In genomic region chr20:38856570-38856969, GRCh38 we compare ENCODE assay signal across 21 cellular contexts.
DNase-seq lines count a peak whose midpoint lies in the region; ATAC-seq lines count a peak whose summit lies in the region.
"Had no signal": no experiment of that assay in that cellular context is flagged by ENCODE, and none has a peak within 500 bp of the region (broad histone marks: within the 10 kb centered on the region; RNA-seq: fewer than 3 reads in every experiment).

No MANE protein-coding gene starts in this region.

- H3K27ac Mint-ChIP-seq in T-helper 1 cell treated with Interleukin-12 subunit alpha and Interleukin-12 subunit beta and Interleukin-4 antibody, amounts not matched to agents 30 μg/mL and 1 μg/mL, for 36 hours: peak overlapping the region; percentile 55
- peak overlapping the region; percentile 7 for H3K27ac Mint-ChIP-seq in stimulated activated naive CD8-positive, alpha-beta T cell treated with anti-CD3 and anti-CD28 coated beads, Interleukin-15, Interleukin-2, amounts not matched to agents 100 ng/mL and 50 ng/mL, for 24 hours
- peak overlapping the region; percentile 3 for H3K27ac Mint-ChIP-seq in central memory CD8-positive, alpha-beta T cell (ENCODE audit: low read depth)
- H3K27ac Mint-ChIP-seq: endodermal cell, nephron progenitor cell had no signal

- H3K36me3 Mint-ChIP-seq in T-helper 1 cell treated with Interleukin-12 subunit alpha and Interleukin-12 subunit beta and Interleukin-4 antibody, amounts not matched to agents 30 μg/mL and 1 μg/mL, for 36 hours (ENCODE audit: low read depth): peaks cover 55% of the 10 kb centered on the region
- peaks cover 64% of the 10 kb centered on the region for H3K36me3 Mint-ChIP-seq in stimulated activated naive CD8-positive, alpha-beta T cell treated with anti-CD3 and anti-CD28 coated beads, Interleukin-15, Interleukin-2, amounts not matched to agents 100 ng/mL and 50 ng/mL, for 24 hours (ENCODE audit: low read depth)
- H3K36me3 Mint-ChIP-seq in central memory CD8-positive, alpha-beta T cell (ENCODE audit: insufficient read depth): peaks cover 33% of the 10 kb centered on the region

- H3K4me1 Mint-ChIP-seq in T-helper 1 cell treated with Interleukin-12 subunit alpha and Interleukin-12 subunit beta and Interleukin-4 antibody, amounts not matched to agents 30 μg/mL and 1 μg/mL, for 36 hours (ENCODE audit: low read depth): peaks cover 63% of the 10 kb centered on the region
- H3K4me1 Mint-ChIP-seq in stimulated activated naive CD8-positive, alpha-beta T cell treated with anti-CD3 and anti-CD28 coated beads, Interleukin-15, Interleukin-2, amounts not matched to agents 100 ng/mL and 50 ng/mL, for 24 hours (ENCODE audit: low read depth): peaks cover 90% of the 10 kb centered on the region
- H3K4me1 Mint-ChIP-seq in central memory CD8-positive, alpha-beta T cell: peaks cover 76% of the 10 kb centered on the region
- H3K4me1 Mint-ChIP-seq: nephron progenitor cell had no signal

- no peak overlapping the region for H3K4me3 Mint-ChIP-seq in T-helper 1 cell treated with Interleukin-12 subunit alpha and Interleukin-12 subunit beta and Interleukin-4 antibody, amounts not matched to agents 30 μg/mL and 1 μg/mL, for 36 hours
- H3K4me3 Mint-ChIP-seq in stimulated activated naive CD8-positive, alpha-beta T cell treated with anti-CD3 and anti-CD28 coated beads, Interleukin-15, Interleukin-2, amounts not matched to agents 100 ng/mL and 50 ng/mL, for 24 hours: no peak overlapping the region
- peak overlapping the region; percentile 21 for H3K4me3 Mint-ChIP-seq in central memory CD8-positive, alpha-beta T cell
- H3K4me3 Mint-ChIP-seq: endodermal cell, nephron progenitor cell had no signal

- no peak for DNase-seq in T-helper 1 cell
- no peak for DNase-seq in stimulated activated naive CD8-positive, alpha-beta T cell treated with anti-CD3 and anti-CD28 coated beads, Interleukin-15, Interleukin-2, amounts not matched to agents 100 U/mL and 50 U/mL, for 24 hours
- no peak for DNase-seq in central memory CD8-positive, alpha-beta T cell (ENCODE audit: low spot score in 2 of 2)
- no peak for DNase-seq in NOMO-1 (lab: John Stamatoyannopoulos, UW; ENCODE audit: unreplicated experiment in 2 of 2)
- DNase-seq in DMS114 treated with DMSO at 0.1 percent for 48 hours (lab: John Stamatoyannopoulos, UW; ENCODE audit: unreplicated experiment): no peak
- DNase-seq in stimulated activated CD4-positive, alpha-beta T cell treated with anti-CD3 and anti-CD28 coated beads, Interleukin-2, amount 100 ng/mL, for 48 hours: no peak
- DNase-seq: activated CD4-positive, CD25-positive, alpha-beta regulatory T cell; activated gamma-delta T cell; endodermal cell; hippocampal formation; left ventricle myocardium inferior; NCI-H1092; NCI-H187 treated with DMSO at 0.1 percent for 48 hours; NCI-H526 treated with DMSO at 0.1 percent for 48 hours; nephron progenitor cell; ovary; right cardiac atrium; T-helper 9 cell; trophoblast cell had no signal

- ATAC-seq in stimulated activated naive CD8-positive, alpha-beta T cell treated with anti-CD3 and anti-CD28 coated beads, Interleukin-15, Interleukin-2, amounts not matched to agents 100 U/mL and 50 U/mL, for 24 hours: no peak
- ATAC-seq in central memory CD8-positive, alpha-beta T cell (replicated peaks; ENCODE audit: extremely low read depth, poor library complexity, severe bottlenecking): no peak
- ATAC-seq: right cardiac atrium had no signal

- H3K27me3 Mint-ChIP-seq in T-helper 1 cell treated with Interleukin-12 subunit alpha and Interleukin-12 subunit beta and Interleukin-4 antibody, amounts not matched to agents 30 μg/mL and 1 μg/mL, for 36 hours (ENCODE audit: low read depth): no peaks in the 10 kb centered on the region
- no peaks in the 10 kb centered on the region for H3K27me3 Mint-ChIP-seq in stimulated activated naive CD8-positive, alpha-beta T cell treated with anti-CD3 and anti-CD28 coated beads, Interleukin-15, Interleukin-2, amounts not matched to agents 100 ng/mL and 50 ng/mL, for 24 hours
- no peaks in the 10 kb centered on the region for H3K27me3 Mint-ChIP-seq in central memory CD8-positive, alpha-beta T cell

- H3K9me3 Mint-ChIP-seq in T-helper 1 cell treated with Interleukin-12 subunit alpha and Interleukin-12 subunit beta and Interleukin-4 antibody, amounts not matched to agents 30 μg/mL and 1 μg/mL, for 36 hours: no peaks in the 10 kb centered on the region
- H3K9me3 Mint-ChIP-seq in stimulated activated naive CD8-positive, alpha-beta T cell treated with anti-CD3 and anti-CD28 coated beads, Interleukin-15, Interleukin-2, amounts not matched to agents 100 ng/mL and 50 ng/mL, for 24 hours: peaks cover 9% of the 10 kb centered on the region
- no peaks in the 10 kb centered on the region for H3K9me3 Mint-ChIP-seq in central memory CD8-positive, alpha-beta T cell
- H3K9me3 Mint-ChIP-seq: endodermal cell, nephron progenitor cell had no signal

Comparison
In these comparisons a context has a peak if more than half of its experiments do, and no peak if none do; other contexts are left out.
1. H3K27ac Mint-ChIP-seq: peak in every context shown above with its lines; median percentile 55 in T-helper 1 cell treated with Interleukin-12 subunit alpha and Interleukin-12 subunit beta and Interleukin-4 antibody, amounts not matched to agents 30 μg/mL and 1 μg/mL, for 36 hours; 7 in stimulated activated naive CD8-positive, alpha-beta T cell treated with anti-CD3 and anti-CD28 coated beads, Interleukin-15, Interleukin-2, amounts not matched to agents 100 ng/mL and 50 ng/mL, for 24 hours; 3 in central memory CD8-positive, alpha-beta T cell.